Comparison of ENCODE assay signal across 1 cellular context in the genomic region with DNA sequence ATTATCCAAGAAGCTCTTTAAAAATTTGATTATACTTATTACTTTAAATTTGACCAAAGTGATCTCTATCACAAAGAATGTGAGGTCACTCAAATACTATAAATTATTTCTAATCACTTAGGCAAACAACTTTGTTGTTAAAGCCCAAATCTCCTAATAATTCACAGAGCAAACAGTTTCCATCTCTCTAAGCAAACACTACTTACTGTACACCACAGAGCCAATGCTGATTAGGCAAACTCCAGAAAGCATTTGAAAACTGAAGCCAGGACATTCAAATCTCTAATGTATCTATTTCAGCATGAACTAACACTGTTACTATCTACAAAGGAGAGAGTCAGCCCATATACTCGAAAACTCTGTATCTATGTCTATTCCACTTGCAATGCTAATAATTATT.
A peak's percentile ranks its signal among the peaks of the same experiment; 100 is the strongest.
TF ChIP-seq lines count a peak whose summit lies in the region.

No MANE protein-coding gene starts in this region.

TF ChIP-seq in HepG2, 621 proteins besides CTCF, POLR2A, EP300 and RAD21 (continued from another document and continues in another):
- TF ChIP-seq ZNF609 (CRISPR knock-in tag; IDR thresholded peaks at IDR 0.05; ENCODE audit: borderline replicate concordance), result peak; percentile 89
- no peak for TF ChIP-seq ZNF720 (CRISPR knock-in tag; IDR thresholded peaks at IDR 0.05)
- TF ChIP-seq ZBTB21 (CRISPR knock-in tag; IDR thresholded peaks at IDR 0.05), result no peak
- TF ChIP-seq NCOA2 (CRISPR knock-in tag; IDR thresholded peaks at IDR 0.05), result peak; percentile 78
- no peak for TF ChIP-seq TBL1XR1 (IDR thresholded peaks at IDR 0.05; ENCODE audit: borderline replicate concordance, low read length, partially characterized antibody)
- TF ChIP-seq ASH2L (IDR thresholded peaks at IDR 0.05; ENCODE audit: insufficient read length, low read depth, low read length), result no peak
- no peak for TF ChIP-seq ZNF333 (CRISPR knock-in tag; IDR thresholded peaks at IDR 0.05; ENCODE audit: borderline replicate concordance)
- TF ChIP-seq, protein P1, sequence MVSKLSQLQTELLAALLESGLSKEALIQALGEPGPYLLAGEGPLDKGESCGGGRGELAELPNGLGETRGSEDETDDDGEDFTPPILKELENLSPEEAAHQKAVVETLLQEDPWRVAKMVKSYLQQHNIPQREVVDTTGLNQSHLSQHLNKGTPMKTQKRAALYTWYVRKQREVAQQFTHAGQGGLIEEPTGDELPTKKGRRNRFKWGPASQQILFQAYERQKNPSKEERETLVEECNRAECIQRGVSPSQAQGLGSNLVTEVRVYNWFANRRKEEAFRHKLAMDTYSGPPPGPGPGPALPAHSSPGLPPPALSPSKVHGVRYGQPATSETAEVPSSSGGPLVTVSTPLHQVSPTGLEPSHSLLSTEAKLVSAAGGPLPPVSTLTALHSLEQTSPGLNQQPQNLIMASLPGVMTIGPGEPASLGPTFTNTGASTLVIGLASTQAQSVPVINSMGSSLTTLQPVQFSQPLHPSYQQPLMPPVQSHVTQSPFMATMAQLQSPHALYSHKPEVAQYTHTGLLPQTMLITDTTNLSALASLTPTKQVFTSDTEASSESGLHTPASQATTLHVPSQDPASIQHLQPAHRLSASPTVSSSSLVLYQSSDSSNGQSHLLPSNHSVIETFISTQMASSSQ (IDR thresholded peaks at IDR 0.05; ENCODE audit: low read depth), result no peak
- TF ChIP-seq, protein P1 (CRISPR knock-in tag; IDR thresholded peaks at IDR 0.05; ENCODE audit: borderline replicate concordance), result peak; percentile 36; the same call in 1 of the 2 replicates
- no peak for TF ChIP-seq ZBTB2 (CRISPR knock-in tag; IDR thresholded peaks at IDR 0.05; ENCODE audit: low read depth)
- TF ChIP-seq EEA1 (CRISPR knock-in tag; IDR thresholded peaks at IDR 0.05; ENCODE audit: borderline replicate concordance), result no peak
- TF ChIP-seq SOX13 (IDR thresholded peaks at IDR 0.05), result no peak
- peak in 1 of 2 experiments; percentile 79; a peak in 2 of 4 replicates for TF ChIP-seq SOX13 (CRISPR knock-in tag; conservative IDR thresholded peaks at IDR 0.05 in 1 of 2, IDR thresholded peaks at IDR 0.05 in 1 of 2)
- TF ChIP-seq ZNF484 (CRISPR knock-in tag; IDR thresholded peaks at IDR 0.05; ENCODE audit: borderline replicate concordance, low read depth), result no peak
- TF ChIP-seq ZNF34 (CRISPR knock-in tag; IDR thresholded peaks at IDR 0.05; ENCODE audit: borderline replicate concordance), result no peak
- TF ChIP-seq CREM (IDR thresholded peaks at IDR 0.05), result peak; percentile 18; the same call in 1 of the 2 replicates
- TF ChIP-seq CREM (CRISPR knock-in tag; IDR thresholded peaks at IDR 0.05), result no peak
- peak; percentile 65; the same call in 1 of the 2 replicates for TF ChIP-seq HMG20A (CRISPR knock-in tag; IDR thresholded peaks at IDR 0.05; ENCODE audit: borderline replicate concordance)
- TF ChIP-seq TCF7 (IDR thresholded peaks at IDR 0.05; ENCODE audit: low read depth), result peak; percentile 71
- 0 out of 2 replicates have a peak, but pooled peaks have one; percentile 29 for TF ChIP-seq KAT8 (CRISPR knock-in tag; IDR thresholded peaks at IDR 0.05)
- peak; percentile 22; the same call in 1 of the 2 replicates for TF ChIP-seq FOXA1 (IDR thresholded peaks at IDR 0.05)
- peak; percentile 72 for TF ChIP-seq FOXA1 (CRISPR knock-in tag; IDR thresholded peaks at IDR 0.05)
- no peak for TF ChIP-seq FOXP1 (IDR thresholded peaks at IDR 0.05)
- TF ChIP-seq FOXP1 (CRISPR knock-in tag; IDR thresholded peaks at IDR 0.05), result peak; percentile 55; the same call in 1 of the 2 replicates
- TF ChIP-seq SOX5 (CRISPR knock-in tag; IDR thresholded peaks at IDR 0.05; ENCODE audit: borderline replicate concordance), result peak; percentile 36; the same call in 1 of the 2 replicates
- TF ChIP-seq BRD4 (CRISPR knock-in tag; IDR thresholded peaks at IDR 0.05), result no peak
- no peak for TF ChIP-seq MED13 (CRISPR knock-in tag; IDR thresholded peaks at IDR 0.05)
- peak; percentile 53 to 71 for TF ChIP-seq MAFK (conservative IDR thresholded peaks at IDR 0.05 in 1 of 2, IDR thresholded peaks at IDR 0.05 in 1 of 2; ENCODE audit: low read length in 2 of 2)
- TF ChIP-seq SNAPC2 (CRISPR knock-in tag; IDR thresholded peaks at IDR 0.05), result no peak
- TF ChIP-seq SATB2 (CRISPR knock-in tag; IDR thresholded peaks at IDR 0.05), result peak; percentile 92
- no peak for TF ChIP-seq USF2 (IDR thresholded peaks at IDR 0.05; ENCODE audit: low read depth, low read length)
- no peak for TF ChIP-seq USF2 (CRISPR knock-in tag; IDR thresholded peaks at IDR 0.05; ENCODE audit: borderline replicate concordance)
- no peak for TF ChIP-seq ZNF737 (CRISPR knock-in tag; IDR thresholded peaks at IDR 0.05; ENCODE audit: borderline replicate concordance)
- peak; percentile 52; the same call in 1 of the 2 replicates for TF ChIP-seq TARDBP (CRISPR knock-in tag; IDR thresholded peaks at IDR 0.05)
- no peak for TF ChIP-seq ZNF747 (CRISPR knock-in tag; IDR thresholded peaks at IDR 0.05; ENCODE audit: borderline replicate concordance)
- peak; percentile 77; the same call in 1 of the 2 replicates for TF ChIP-seq ARID3A (IDR thresholded peaks at IDR 0.05; ENCODE audit: low read depth, low read length)
- TF ChIP-seq TSC22D2 (CRISPR knock-in tag; IDR thresholded peaks at IDR 0.05; ENCODE audit: borderline replicate concordance), result no peak
- no peak for TF ChIP-seq ZNF496 (CRISPR knock-in tag; IDR thresholded peaks at IDR 0.05; ENCODE audit: insufficient replicate concordance)
- peak; percentile 49; the same call in 1 of the 2 replicates for TF ChIP-seq CEBPG (CRISPR knock-in tag; IDR thresholded peaks at IDR 0.05)
- TF ChIP-seq ZNF335 (CRISPR knock-in tag; IDR thresholded peaks at IDR 0.05), result no peak
- TF ChIP-seq SIX4 (CRISPR knock-in tag; IDR thresholded peaks at IDR 0.05), result peak; percentile 72
- TF ChIP-seq SOX6 (IDR thresholded peaks at IDR 0.05), result no peak
- peak; percentile 33; the same call in 1 of the 2 replicates for TF ChIP-seq SOX6 (CRISPR knock-in tag; IDR thresholded peaks at IDR 0.05)
- TF ChIP-seq, protein P2, sequence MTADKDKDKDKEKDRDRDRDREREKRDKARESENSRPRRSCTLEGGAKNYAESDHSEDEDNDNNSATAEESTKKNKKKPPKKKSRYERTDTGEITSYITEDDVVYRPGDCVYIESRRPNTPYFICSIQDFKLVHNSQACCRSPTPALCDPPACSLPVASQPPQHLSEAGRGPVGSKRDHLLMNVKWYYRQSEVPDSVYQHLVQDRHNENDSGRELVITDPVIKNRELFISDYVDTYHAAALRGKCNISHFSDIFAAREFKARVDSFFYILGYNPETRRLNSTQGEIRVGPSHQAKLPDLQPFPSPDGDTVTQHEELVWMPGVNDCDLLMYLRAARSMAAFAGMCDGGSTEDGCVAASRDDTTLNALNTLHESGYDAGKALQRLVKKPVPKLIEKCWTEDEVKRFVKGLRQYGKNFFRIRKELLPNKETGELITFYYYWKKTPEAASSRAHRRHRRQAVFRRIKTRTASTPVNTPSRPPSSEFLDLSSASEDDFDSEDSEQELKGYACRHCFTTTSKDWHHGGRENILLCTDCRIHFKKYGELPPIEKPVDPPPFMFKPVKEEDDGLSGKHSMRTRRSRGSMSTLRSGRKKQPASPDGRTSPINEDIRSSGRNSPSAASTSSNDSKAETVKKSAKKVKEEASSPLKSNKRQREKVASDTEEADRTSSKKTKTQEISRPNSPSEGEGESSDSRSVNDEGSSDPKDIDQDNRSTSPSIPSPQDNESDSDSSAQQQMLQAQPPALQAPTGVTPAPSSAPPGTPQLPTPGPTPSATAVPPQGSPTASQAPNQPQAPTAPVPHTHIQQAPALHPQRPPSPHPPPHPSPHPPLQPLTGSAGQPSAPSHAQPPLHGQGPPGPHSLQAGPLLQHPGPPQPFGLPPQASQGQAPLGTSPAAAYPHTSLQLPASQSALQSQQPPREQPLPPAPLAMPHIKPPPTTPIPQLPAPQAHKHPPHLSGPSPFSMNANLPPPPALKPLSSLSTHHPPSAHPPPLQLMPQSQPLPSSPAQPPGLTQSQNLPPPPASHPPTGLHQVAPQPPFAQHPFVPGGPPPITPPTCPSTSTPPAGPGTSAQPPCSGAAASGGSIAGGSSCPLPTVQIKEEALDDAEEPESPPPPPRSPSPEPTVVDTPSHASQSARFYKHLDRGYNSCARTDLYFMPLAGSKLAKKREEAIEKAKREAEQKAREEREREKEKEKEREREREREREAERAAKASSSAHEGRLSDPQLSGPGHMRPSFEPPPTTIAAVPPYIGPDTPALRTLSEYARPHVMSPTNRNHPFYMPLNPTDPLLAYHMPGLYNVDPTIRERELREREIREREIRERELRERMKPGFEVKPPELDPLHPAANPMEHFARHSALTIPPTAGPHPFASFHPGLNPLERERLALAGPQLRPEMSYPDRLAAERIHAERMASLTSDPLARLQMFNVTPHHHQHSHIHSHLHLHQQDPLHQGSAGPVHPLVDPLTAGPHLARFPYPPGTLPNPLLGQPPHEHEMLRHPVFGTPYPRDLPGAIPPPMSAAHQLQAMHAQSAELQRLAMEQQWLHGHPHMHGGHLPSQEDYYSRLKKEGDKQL (CRISPR knock-in tag; IDR thresholded peaks at IDR 0.05; ENCODE audit: low read depth), result peak; percentile 81; the same call in 1 of the 2 replicates
